ENCODE assay signal across 23 cellular contexts in the genomic region with DNA sequence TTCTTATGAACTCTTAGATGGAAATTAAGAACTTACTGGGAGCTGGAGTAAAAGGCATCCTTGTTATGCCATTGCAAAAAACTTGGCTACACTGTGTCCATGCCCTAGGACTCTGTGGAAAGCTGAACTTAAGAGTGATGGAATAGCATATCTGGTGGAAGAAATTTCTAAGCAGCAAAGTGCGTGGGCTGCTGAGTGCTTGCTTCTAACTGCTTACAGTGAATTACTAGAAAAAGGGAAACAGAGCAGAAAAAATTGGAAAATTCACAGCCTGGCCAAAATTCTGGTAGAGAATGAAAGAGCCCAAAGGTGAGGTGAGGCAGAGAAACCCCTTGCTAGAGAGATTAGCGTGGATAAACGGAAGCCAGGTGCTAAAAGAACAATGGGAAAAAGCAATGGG. TPM values are rescaled to one million over a fixed set of nuclear protein-coding genes. Genes with fewer than 3 reads are reported as not detected.
A peak's percentile ranks its signal among the peaks of the same experiment; 100 is the strongest.
DNase-seq lines count a peak whose midpoint lies in the region; ATAC-seq and TF ChIP-seq lines count a peak whose summit lies in the region.
"Had no signal": no experiment of that assay in that cellular context is flagged by ENCODE, and none has a peak within 500 bp of the region (broad histone marks: within the 10 kb centered on the region; RNA-seq: fewer than 3 reads in every experiment).

No MANE protein-coding gene starts in this region.

- intact Hi-C loops in Panc1 (cut with micrococcal nuclease; ENCODE audit: unreplicated experiment) = no loop called here
- intact Hi-C loops in transverse colon (cut with DNase I; ENCODE audit: low total_unique reads) = no loop called here

- H3K18ac ChIP-seq in neuronal stem cell (ENCODE audit: low read length) = no peak overlapping the region

- no peak overlapping the region for H2BK12ac ChIP-seq in neuronal stem cell (ENCODE audit: low read length)

- H3K27me3 Mint-ChIP-seq in osteocyte (ENCODE audit: unreplicated experiment) = peaks cover 41% of the 10 kb centered on the region
- H3K27me3 Mint-ChIP-seq: CD4-positive, alpha-beta memory T cell had no signal

- H3K9me3 ChIP-seq in Panc1 (ENCODE audit: control insufficient read depth, insufficient read depth, low read depth, low read length) = no peaks in the 10 kb centered on the region
- no peaks in the 10 kb centered on the region for H3K9me3 ChIP-seq in neuronal stem cell (replicated peaks in 1 of 2; ENCODE audit: control insufficient read depth in 2 of 2, insufficient read depth in 1 of 2, low read depth in 1 of 2, low read length in 2 of 2)
- H3K9me3 ChIP-seq in transverse colon = no peaks in the 10 kb centered on the region
- H3K9me3 ChIP-seq: A549, BE2C had no signal

- no peak overlapping the region for H3K4ac ChIP-seq in neuronal stem cell (ENCODE audit: low read length)

- H3K36me3 Mint-ChIP-seq in osteocyte (ENCODE audit: unreplicated experiment) = peaks cover 4% of the 10 kb centered on the region

- no peak overlapping the region for H3K4me3 Mint-ChIP-seq in osteocyte (ENCODE audit: unreplicated experiment)
- H3K4me3 Mint-ChIP-seq: CD4-positive, alpha-beta memory T cell; CD4-positive, CD25-positive, alpha-beta regulatory T cell; CD8-positive, alpha-beta memory T cell had no signal

- no peak overlapping the region for H3K14ac ChIP-seq in neuronal stem cell (ENCODE audit: low read length)

- H3K4me1 ChIP-seq in Panc1 (ENCODE audit: control insufficient read depth, insufficient read depth, low read length) = no peaks in the 10 kb centered on the region
- H3K4me1 ChIP-seq in neuronal stem cell (ENCODE audit: control insufficient read depth in 2 of 2, insufficient read depth in 1 of 2, low read depth in 1 of 2, low read length in 2 of 2) = peaks cover 0 to 2% of the 10 kb centered on the region in 2 donors
- peaks cover 0 to 4% (median 0%) of the 10 kb centered on the region in 4 donors for H3K4me1 ChIP-seq in transverse colon
- H3K4me1 ChIP-seq: A549, BE2C had no signal

- peak overlapping the region; percentile 57 for H2AK5ac ChIP-seq in neuronal stem cell (ENCODE audit: low read depth, low read length)

- no TSS peak for BruUV-seq in Panc1 (replicated peaks; lab: Mats Ljungman, UMichigan)

- no peak for ATAC-seq in Panc1
- no peak for ATAC-seq in HG02642 (IDR thresholded peaks at IDR 0.05; ENCODE audit: poor library complexity, unreplicated experiment)
- ATAC-seq: A549 had no signal

- no peak for TF ChIP-seq POLR2A in transverse colon (IDR thresholded peaks at IDR 0.05)

- H2BK15ac ChIP-seq in neuronal stem cell (ENCODE audit: low read length) = no peak overlapping the region

- in situ Hi-C loops in G401 (cut with HindIII; ENCODE audit: low sequenced_read_pairs) = no loop called here
- in situ Hi-C loops in Panc1 (cut with HindIII; ENCODE audit: low pct_unique_long_range_greater_than_20kb, low sequenced_read_pairs) = no loop called here
- in situ Hi-C loops in transverse colon (cut with MboI; ENCODE audit: low pct_ligation_motif_present in 1 of 4, low pct_unique_long_range_greater_than_20kb in 1 of 4, low sequenced_read_pairs in 3 of 4) = no loop called here

- H2BK5ac ChIP-seq in neuronal stem cell (ENCODE audit: low read length) = no peak overlapping the region

- no peaks in the 10 kb centered on the region for H3K27me3 ChIP-seq in Panc1 (ENCODE audit: control insufficient read depth, insufficient read depth, low read length)
- peaks cover 0 to 3% (median 0%) of the 10 kb centered on the region in 3 experiments for H3K27me3 ChIP-seq in neuronal stem cell (ENCODE audit: control insufficient read depth in 3 of 3, insufficient read depth in 3 of 3, low read depth in 1 of 3, low read length in 3 of 3)
- H3K27me3 ChIP-seq in transverse colon = no peaks in the 10 kb centered on the region
- H3K27me3 ChIP-seq: BE2C, BLaER1 had no signal

- no peak for TF ChIP-seq EP300 in transverse colon (IDR thresholded peaks at IDR 0.05; ENCODE audit: low read depth)

- H3K23ac ChIP-seq in neuronal stem cell (ENCODE audit: low read depth, low read length, poor library complexity) = no peak overlapping the region

- H3K27ac ChIP-seq in Panc1 (ENCODE audit: low read length) = peak overlapping the region; percentile 59
- H3K27ac ChIP-seq in neuronal stem cell (replicated peaks; ENCODE audit: low read length) = no peak overlapping the region
- H3K27ac ChIP-seq in transverse colon = no peak overlapping the region
- H3K27ac ChIP-seq: 22Rv1, A549, BLaER1 had no signal

- no peak for TF ChIP-seq CTCF in Panc1 (IDR thresholded peaks at IDR 0.05)
- TF ChIP-seq CTCF in osteocyte (IDR thresholded peaks at IDR 0.05) = no peak
- TF ChIP-seq CTCF in transverse colon (IDR thresholded peaks at IDR 0.05) = no peak

- no peak overlapping the region for H3K4me2 ChIP-seq in neuronal stem cell (ENCODE audit: insufficient read depth, low read length, poor library complexity, severe bottlenecking)
- H3K4me2 ChIP-seq: A549, BLaER1 had no signal

- peaks cover 4% of the 10 kb centered on the region for H3K4me1 Mint-ChIP-seq in osteocyte (ENCODE audit: unreplicated experiment)

- CTCF ChIA-PET in Panc1 (lab: Charles Lee) = no interaction called here

- H2AFZ ChIP-seq in neuronal stem cell (ENCODE audit: low read length) = no peak overlapping the region

- H3K9ac ChIP-seq in neuronal stem cell (ENCODE audit: low read depth, low read length, poor library complexity) = no peak overlapping the region
- H3K9ac ChIP-seq: BLaER1 had no signal

- H4K91ac ChIP-seq in neuronal stem cell (ENCODE audit: low read depth, low read length, poor library complexity) = no peak overlapping the region

- POLR2A ChIA-PET in Panc1 (lab: Charles Lee) = no interaction called here

- H3K79me1 ChIP-seq in neuronal stem cell (ENCODE audit: low read depth, low read length) = no peaks in the 10 kb centered on the region

- no CpG with 5 or more reads among the region's 3 CpGs for WGBS in neuronal stem cell (ENCODE audit: extremely low coverage in 2 of 2, insufficient read length in 2 of 2, insufficient replicate concordance in 1 of 2), 2 donors
- WGBS in transverse colon (ENCODE audit: low coverage in 1 of 2), 2 donors = 77 to 89% methylated on average over 3 of the region's 3 CpGs

- H3K9me3 Mint-ChIP-seq in osteocyte (ENCODE audit: unreplicated experiment) = peaks cover 6% of the 10 kb centered on the region

- no peak overlapping the region for H3K27ac Mint-ChIP-seq in osteocyte (ENCODE audit: unreplicated experiment)
- H3K27ac Mint-ChIP-seq: CD14-positive monocyte had no signal

- no peak overlapping the region for H4K8ac ChIP-seq in neuronal stem cell (ENCODE audit: low read depth, low read length)

- H3K36me3 ChIP-seq in Panc1 (ENCODE audit: control insufficient read depth, insufficient read depth, low read length) (no peaks in the 10 kb centered on the region), neuronal stem cell (replicated peaks in 1 of 2; ENCODE audit: control insufficient read depth in 2 of 2, insufficient read depth in 2 of 2, low read length in 2 of 2) (no peaks in the 10 kb centered on the region), transverse colon (no peaks in the 10 kb centered on the region)
- H3K36me3 ChIP-seq: BE2C, BLaER1 had no signal

- no peak overlapping the region for H2BK120ac ChIP-seq in neuronal stem cell (ENCODE audit: low read depth, low read length)

- no peak overlapping the region for H3K4me3 ChIP-seq in Panc1 (ENCODE audit: low read depth in 2 of 2, low read length in 2 of 2)
- H3K4me3 ChIP-seq in neuronal stem cell (ENCODE audit: low read length in 2 of 2) = no peak overlapping the region
- no peak overlapping the region for H3K4me3 ChIP-seq in transverse colon
- H3K4me3 ChIP-seq: A549, BLaER1 had no signal

- DNase-seq in G401 (ENCODE audit: low spot score) = peak; percentile 64
- no peak for DNase-seq in Panc1 (ENCODE audit: low read depth, low spot score)
- peak; percentile 38 for DNase-seq in cerebellum (ENCODE audit: low spot score)
- no peak for DNase-seq in neuronal stem cell (ENCODE audit: low spot score)
- DNase-seq in osteocyte (ENCODE audit: extremely low spot score, unreplicated experiment) = no peak
- DNase-seq in GDM1 (lab: John Stamatoyannopoulos, UW) = no peak
- DNase-seq in transverse colon = no peak
- DNase-seq: AML-193; BE2C; CD4-positive, alpha-beta memory T cell; CD4-positive, CD25-positive, alpha-beta regulatory T cell; CD8-positive, alpha-beta memory T cell; COR-L47; DMS 273 treated with DMSO at 0.1 percent for 48 hours; DMS153; DMS79 treated with DMSO at 0.1 percent for 48 hours; GF-D8 had no signal

RNA-seq across cellular contexts. Expression of a gene that starts 44.3 kb away (rescaled TPM):
- not detected in 2 replicates for total RNA-seq in G401 (2014; rRNA removed; shearing (Covaris generic))
- 2.1 TPM for total RNA-seq in Panc1 (2021; ENCODE audit: unreplicated experiment)
- polyA plus RNA-seq in Panc1 (2012; ENCODE audit: insufficient read length) = 0.65 TPM
- total RNA-seq in cerebellum = 2.8 TPM
- 0.10 TPM for polyA plus RNA-seq in neuronal stem cell (2013, experiment 1 of 2)
- not detected for polyA plus RNA-seq in neuronal stem cell (2013, experiment 2 of 2)
- total RNA-seq in osteocyte = not detected in 2 replicates
- total RNA-seq in transverse colon = 10 to 100 TPM in 3 of 4 donors, 1 to 10 TPM in 1; 1.2 to 18.7 (median 14.1) TPM
- total RNA-seq: A172 had no signal

Comparison
In these comparisons a context has a peak if more than half of its experiments do, and no peak if none do; other contexts are left out.
1. DNase-seq: peak in G401 (single experiment) and cerebellum (single experiment); none in Panc1 (single experiment), neuronal stem cell (single experiment), osteocyte (single experiment), GDM1 (single experiment) and transverse colon (single experiment).